In genomic region chr12:27969901-27970390, GRCh38 we compare ENCODE assay signal across 9 cellular contexts. TPM values are rescaled to one million over a fixed set of nuclear protein-coding genes. Genes with fewer than 3 reads are reported as not detected.
DNase-seq lines count a peak whose midpoint lies in the region; ATAC-seq and TF ChIP-seq lines count a peak whose summit lies in the region.
"Had no signal": no experiment of that assay in that cellular context is flagged by ENCODE, and none has a peak within 500 bp of the region (broad histone marks: within the 10 kb centered on the region; RNA-seq: fewer than 3 reads in every experiment).

No MANE protein-coding gene starts in this region.

- H3K4me3 Mint-ChIP-seq in natural killer cell = peak overlapping the region; percentile 35

- intact Hi-C loops in natural killer cell (cut with micrococcal nuclease) = no loop called here
- intact Hi-C loops in testis (cut with DNase I; ENCODE audit: low total_unique reads) = no loop called here

- H3K9me3 ChIP-seq in fibroblast of lung (ENCODE audit: control insufficient read depth, insufficient read depth, low read depth, low read length) (no peaks in the 10 kb centered on the region), testis (no peaks in the 10 kb centered on the region)

- peak; percentile 42 for DNase-seq in NCI-H2196 (lab: John Stamatoyannopoulos, UW; ENCODE audit: unreplicated experiment)
- DNase-seq in NCI-H2196 treated with DMSO at 0.1 percent for 48 hours (lab: John Stamatoyannopoulos, UW; ENCODE audit: unreplicated experiment) = no peak
- peak; percentile 42 for DNase-seq in NCI-H1105 (lab: John Stamatoyannopoulos, UW)
- peak; percentile 23 for DNase-seq in activated CD8-positive, alpha-beta memory T cell treated with anti-CD3 and anti-CD28 coated beads, Interleukin-2, amount 50 U/mL, for 24 hours (ENCODE audit: extremely low read depth)
- peak in 1 of 2 donors; percentile 80 for DNase-seq in fibroblast of lung (ENCODE audit: low read depth in 2 of 2)
- no peak for DNase-seq in natural killer cell
- DNase-seq in testis = peak; percentile 67
- DNase-seq: DND-41 had no signal

- ATAC-seq in HG02610 (IDR thresholded peaks at IDR 0.05; ENCODE audit: unreplicated experiment) (peak; percentile 72), natural killer cell (peak in 1 of 3 donors; percentile 29)

- H3K4me1 ChIP-seq in fibroblast of lung (ENCODE audit: control insufficient read depth, extremely low read depth, insufficient read depth, low read length) (peaks cover 13% of the 10 kb centered on the region), testis (peaks cover 20% of the 10 kb centered on the region)

- H3K4me2 ChIP-seq in fibroblast of lung (ENCODE audit: extremely low read depth, insufficient read depth, low read length) = peak overlapping the region; percentile 77

- H2AFZ ChIP-seq in fibroblast of lung (ENCODE audit: low read length) = peak overlapping the region; percentile 53

- peaks cover 50 to 77% of the 10 kb centered on the region in 2 donors for H3K27me3 Mint-ChIP-seq in natural killer cell (ENCODE audit: low read depth in 2 of 2)

- 0 to 1% methylated on average over 18 to 37 of the region's 48 CpGs for WGBS in testis, 2 donors

- peaks cover 5% of the 10 kb centered on the region for H3K36me3 Mint-ChIP-seq in natural killer cell

- H3K27ac ChIP-seq in fibroblast of lung (ENCODE audit: insufficient read depth, low read length) (no peak overlapping the region), testis (no peak overlapping the region)

- H3K4me3 ChIP-seq in fibroblast of lung (replicated peaks in 1 of 4; ENCODE audit: control extremely low read depth in 1 of 4, insufficient read depth in 1 of 4, low read depth in 3 of 4, low read length in 4 of 4) = peak overlapping the region; percentile 35 to 72 (median 65)
- peak overlapping the region; percentile 43 to 57 for H3K4me3 ChIP-seq in testis

- H3K4me1 Mint-ChIP-seq in natural killer cell = peaks cover 7 to 12% of the 10 kb centered on the region in 2 donors

- no peaks in the 10 kb centered on the region for H4K20me1 ChIP-seq in fibroblast of lung (ENCODE audit: control insufficient read depth, extremely low read depth, insufficient read depth, low read length)

- no peaks in the 10 kb centered on the region for H3K79me2 ChIP-seq in fibroblast of lung (ENCODE audit: control insufficient read depth, insufficient read depth, low read length)

- TF ChIP-seq CTCF in fibroblast of lung (conservative IDR thresholded peaks at IDR 0.05 in 1 of 2, IDR thresholded peaks at IDR 0.05 in 1 of 2; ENCODE audit: low read depth in 1 of 2, low read length in 2 of 2) (no peak), natural killer cell (IDR thresholded peaks at IDR 0.05) (no peak), testis (IDR thresholded peaks at IDR 0.05) (no peak)

- H3K27me3 ChIP-seq in fibroblast of lung (ENCODE audit: control insufficient read depth, insufficient read depth, low read length) (peaks cover 14% of the 10 kb centered on the region), testis (no peaks in the 10 kb centered on the region)

- H3K9me3 Mint-ChIP-seq in natural killer cell = peaks cover 0 to 2% of the 10 kb centered on the region in 2 donors

- H3K9ac ChIP-seq in fibroblast of lung (ENCODE audit: insufficient read depth, low read length) = peak overlapping the region; percentile 45

- no peak overlapping the region for H3K27ac Mint-ChIP-seq in natural killer cell

- H3K36me3 ChIP-seq in fibroblast of lung (ENCODE audit: control insufficient read depth, insufficient read depth, low read length) (no peaks in the 10 kb centered on the region), testis (ENCODE audit: low read depth, missing control alignments) (no peaks in the 10 kb centered on the region)

- TF ChIP-seq POLR2A in testis (IDR thresholded peaks at IDR 0.05) = no peak

RNA-seq across cellular contexts. Expression of gene PTHLH, which starts 2.6 kb away (rescaled TPM):
- total RNA-seq in fibroblast of lung (0.26 and 1.8 TPM in 2 replicates), natural killer cell (not detected), testis (under 1 TPM; 0.47 to 0.50 TPM)
- polyA plus RNA-seq in fibroblast of lung (0.90 and 1.1 TPM in 2 replicates), testis (ENCODE audit: insufficient read depth, low read depth, low replicate concordance) (2.5 TPM)
- polyA plus RNA-seq in fibroblast of lung (2012) = 0.89 and 1.1 TPM in 2 replicates
- 1.1 TPM in 1 of 2 replicates, not detected in the other for polyA minus RNA-seq in fibroblast of lung (ENCODE audit: low replicate concordance)

Comparison
In these comparisons a context has a peak if more than half of its experiments do, and no peak if none do; other contexts are left out.
1. DNase-seq: peak in NCI-H2196 (single experiment), NCI-H1105 (single experiment), activated CD8-positive, alpha-beta memory T cell treated with anti-CD3 and anti-CD28 coated beads, Interleukin-2, amount 50 U/mL, for 24 hours (single experiment) and testis (single experiment); none in NCI-H2196 treated with DMSO at 0.1 percent for 48 hours (single experiment) and natural killer cell (single experiment).